ENCODE assay signal across 1 cellular context in genomic region chr14:31476131-31476917, GRCh38.
TF ChIP-seq lines count a peak whose summit lies in the region.

No MANE protein-coding gene starts in this region.

TF ChIP-seq in HepG2, 621 proteins besides CTCF, POLR2A, EP300 and RAD21 (continues in another document):
- TF ChIP-seq HNRNPK (IDR thresholded peaks at IDR 0.05; ENCODE audit: low read depth, low read length, poor library complexity, severe bottlenecking) (peak; percentile 66), TAF15 (IDR thresholded peaks at IDR 0.05; ENCODE audit: low read depth, low read length, poor library complexity, severe bottlenecking) (no peak), ARNT (IDR thresholded peaks at IDR 0.05) (no peak), ZNF816 (CRISPR knock-in tag; IDR thresholded peaks at IDR 0.05; ENCODE audit: borderline replicate concordance) (no peak), ZNF766 (CRISPR knock-in tag; IDR thresholded peaks at IDR 0.05; ENCODE audit: borderline replicate concordance) (no peak), KDM4B (CRISPR knock-in tag; IDR thresholded peaks at IDR 0.05) (no peak), NFATC3 (CRISPR knock-in tag; IDR thresholded peaks at IDR 0.05) (no peak), ATM (IDR thresholded peaks at IDR 0.05; ENCODE audit: borderline replicate concordance) (peak; percentile 88; the same call in 1 of the 2 replicates), PRPF4 (IDR thresholded peaks at IDR 0.05; ENCODE audit: low read depth, low read length, poor library complexity, severe bottlenecking) (no peak), RARA (CRISPR knock-in tag; IDR thresholded peaks at IDR 0.05) (no peak), KDM6A (CRISPR knock-in tag; IDR thresholded peaks at IDR 0.05; ENCODE audit: low read depth) (no peak), KDM2A (CRISPR knock-in tag; IDR thresholded peaks at IDR 0.05; ENCODE audit: borderline replicate concordance, low read depth) (no peak), ZBTB44 (CRISPR knock-in tag; IDR thresholded peaks at IDR 0.05) (no peak), HES4 (CRISPR knock-in tag; IDR thresholded peaks at IDR 0.05; ENCODE audit: borderline replicate concordance) (no peak), NONO (IDR thresholded peaks at IDR 0.05) (peak; percentile 89; the same call in 1 of the 2 replicates), NONO (CRISPR knock-in tag; conservative IDR thresholded peaks at IDR 0.05) (no peak), ETV5 (CRISPR knock-in tag; IDR thresholded peaks at IDR 0.05; ENCODE audit: borderline replicate concordance) (no peak), TFDP1 (CRISPR knock-in tag; IDR thresholded peaks at IDR 0.05; ENCODE audit: borderline replicate concordance) (no peak), KDM5A (IDR thresholded peaks at IDR 0.05; ENCODE audit: borderline replicate concordance, low read length) (no peak), RFX5 (IDR thresholded peaks at IDR 0.05; ENCODE audit: low read depth, low read length) (no peak), ZBTB4 (CRISPR knock-in tag; IDR thresholded peaks at IDR 0.05; ENCODE audit: borderline replicate concordance) (no peak), HINFP (CRISPR knock-in tag; IDR thresholded peaks at IDR 0.05; ENCODE audit: low read depth) (no peak), ZNF549 (CRISPR knock-in tag; IDR thresholded peaks at IDR 0.05) (no peak), ZNF678 (CRISPR knock-in tag; IDR thresholded peaks at IDR 0.05) (no peak), ZNF740 (CRISPR knock-in tag; IDR thresholded peaks at IDR 0.05) (no peak), ZNF639 (CRISPR knock-in tag; conservative IDR thresholded peaks at IDR 0.05) (no peak), ZNF142 (CRISPR knock-in tag; IDR thresholded peaks at IDR 0.05) (no peak), PHB2 (IDR thresholded peaks at IDR 0.05; ENCODE audit: partially characterized antibody) (peak; percentile 90), ZFP90 (CRISPR knock-in tag; IDR thresholded peaks at IDR 0.05; ENCODE audit: borderline replicate concordance) (no peak), ASH2L (IDR thresholded peaks at IDR 0.05; ENCODE audit: insufficient read length, low read depth, low read length) (no peak), IRF1 (CRISPR knock-in tag; IDR thresholded peaks at IDR 0.05; ENCODE audit: low read depth) (no peak), HDAC1 (CRISPR knock-in tag; IDR thresholded peaks at IDR 0.05) (no peak), FOXP1 (IDR thresholded peaks at IDR 0.05) (no peak), FOXP1 (CRISPR knock-in tag; IDR thresholded peaks at IDR 0.05) (no peak), ZNF451 (CRISPR knock-in tag; IDR thresholded peaks at IDR 0.05) (no peak), ZFP41 (CRISPR knock-in tag; IDR thresholded peaks at IDR 0.05; ENCODE audit: borderline replicate concordance) (no peak), BATF2 (CRISPR knock-in tag; IDR thresholded peaks at IDR 0.05) (no peak), ATAD3A (CRISPR knock-in tag; IDR thresholded peaks at IDR 0.05) (no peak), ZNF672 (CRISPR knock-in tag; IDR thresholded peaks at IDR 0.05) (no peak), E2F2 (CRISPR knock-in tag; IDR thresholded peaks at IDR 0.05; ENCODE audit: borderline replicate concordance) (no peak), ATF7 (IDR thresholded peaks at IDR 0.05) (peak; percentile 20; the same call in 1 of the 2 replicates), ATF7 (CRISPR knock-in tag; IDR thresholded peaks at IDR 0.05) (no peak), NCOA1 (CRISPR knock-in tag; IDR thresholded peaks at IDR 0.05) (no peak), BRF2 (CRISPR knock-in tag; IDR thresholded peaks at IDR 0.05) (no peak)
